Comparison of ENCODE assay signal across 1 cellular context in the genomic region with DNA sequence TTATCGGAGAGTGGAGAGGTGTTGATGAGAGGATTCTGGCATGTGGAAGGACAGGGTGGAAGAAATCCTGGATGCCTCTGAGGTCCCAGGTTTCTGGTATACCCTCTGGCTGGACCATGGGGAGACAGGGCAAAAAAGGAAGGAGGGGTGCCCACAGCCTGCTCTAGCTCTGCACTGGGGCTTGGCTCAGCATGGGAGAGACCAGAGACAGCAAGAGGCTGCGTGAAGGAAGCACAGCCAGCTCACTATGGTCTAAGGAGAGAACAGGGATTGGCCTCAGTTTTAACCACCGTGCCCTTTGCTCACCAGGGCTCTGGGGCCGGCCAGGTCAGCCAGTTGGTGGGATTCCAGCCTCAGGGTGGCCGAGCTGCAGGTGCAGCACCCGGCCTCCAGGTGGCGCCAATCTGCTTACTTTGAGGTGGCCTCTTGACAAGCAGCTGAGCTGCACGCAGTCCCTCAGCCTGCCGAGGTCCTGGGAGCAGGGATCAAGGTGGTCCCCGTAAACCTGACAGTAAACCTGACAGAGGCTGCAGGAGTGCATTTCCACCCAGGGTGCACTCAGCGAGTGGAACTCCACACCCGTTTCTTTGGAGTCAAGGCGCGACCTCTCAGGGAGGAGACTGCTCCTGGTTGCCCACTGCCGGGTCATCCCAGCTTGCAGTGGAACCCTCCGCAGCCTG.
TF ChIP-seq lines count a peak whose summit lies in the region.

No MANE protein-coding gene starts in this region.

TF ChIP-seq in HepG2, 621 proteins besides CTCF, POLR2A, EP300 and RAD21 (continued from another document and continues in another):
- TF ChIP-seq KLF13 (CRISPR knock-in tag; IDR thresholded peaks at IDR 0.05) (0 out of 2 replicates have a peak, but pooled peaks have one; percentile 37), ZNF672 (CRISPR knock-in tag; IDR thresholded peaks at IDR 0.05) (no peak), MIER3 (CRISPR knock-in tag; IDR thresholded peaks at IDR 0.05; ENCODE audit: borderline replicate concordance) (0 out of 2 replicates have a peak, but pooled peaks have one; percentile 49), CENPX (CRISPR knock-in tag; IDR thresholded peaks at IDR 0.05) (no peak), HOXA3 (CRISPR knock-in tag; IDR thresholded peaks at IDR 0.05) (peak; percentile 51; the same call in 1 of the 2 replicates), SOX13 (IDR thresholded peaks at IDR 0.05) (no peak), SOX13 (CRISPR knock-in tag; conservative IDR thresholded peaks at IDR 0.05 in 1 of 2, IDR thresholded peaks at IDR 0.05 in 1 of 2) (0 out of 4 replicates have a peak, but pooled peaks of 1 of the 2 experiments have one; percentile 22), RBM22 (optimal IDR thresholded peaks at IDR 0.05; ENCODE audit: low read length) (no peak), TGIF2 (CRISPR knock-in tag; IDR thresholded peaks at IDR 0.05) (peak; percentile 100), KDM4B (CRISPR knock-in tag; IDR thresholded peaks at IDR 0.05) (0 out of 2 replicates have a peak, but pooled peaks have one; percentile 42), ZNF572 (CRISPR knock-in tag; IDR thresholded peaks at IDR 0.05) (no peak), ZNF678 (CRISPR knock-in tag; IDR thresholded peaks at IDR 0.05) (no peak), MED1 (CRISPR knock-in tag; IDR thresholded peaks at IDR 0.05) (peak; percentile 30; the same call in 1 of the 2 replicates), ZNF44 (CRISPR knock-in tag; IDR thresholded peaks at IDR 0.05) (no peak), ZNF746 (CRISPR knock-in tag; IDR thresholded peaks at IDR 0.05) (0 out of 2 replicates have a peak, but pooled peaks have one; percentile 64), MAF1 (CRISPR knock-in tag; IDR thresholded peaks at IDR 0.05; ENCODE audit: borderline replicate concordance) (no peak), THYN1 (CRISPR knock-in tag; IDR thresholded peaks at IDR 0.05; ENCODE audit: borderline replicate concordance, low read depth) (no peak), NR3C1 (CRISPR knock-in tag; IDR thresholded peaks at IDR 0.05) (no peak), ZNF552 (CRISPR knock-in tag; IDR thresholded peaks at IDR 0.05; ENCODE audit: borderline replicate concordance) (no peak), ZNF354B (CRISPR knock-in tag; IDR thresholded peaks at IDR 0.05) (no peak), GPN1 (CRISPR knock-in tag; IDR thresholded peaks at IDR 0.05; ENCODE audit: borderline replicate concordance) (no peak), KLF11 (CRISPR knock-in tag; IDR thresholded peaks at IDR 0.05) (0 out of 2 replicates have a peak, but pooled peaks have one; percentile 56), ZNF780A (CRISPR knock-in tag; IDR thresholded peaks at IDR 0.05) (no peak), ZNF652 (CRISPR knock-in tag; IDR thresholded peaks at IDR 0.05; ENCODE audit: borderline replicate concordance, low read depth) (no peak), HCFC1 (IDR thresholded peaks at IDR 0.05; ENCODE audit: low read depth, low read length) (no peak), ISL2 (CRISPR knock-in tag; IDR thresholded peaks at IDR 0.05) (peak; percentile 40; the same call in 1 of the 2 replicates), SMAD3 (CRISPR knock-in tag; IDR thresholded peaks at IDR 0.05) (peak; percentile 55; the same call in 1 of the 2 replicates), ZFAT (CRISPR knock-in tag; conservative IDR thresholded peaks at IDR 0.05) (0 out of 2 replicates have a peak, but pooled peaks have one; percentile 38), HOXA9 (CRISPR knock-in tag; IDR thresholded peaks at IDR 0.05; ENCODE audit: borderline replicate concordance) (no peak), MAFG (CRISPR knock-in tag; IDR thresholded peaks at IDR 0.05) (no peak), SRSF4 (IDR thresholded peaks at IDR 0.05; ENCODE audit: low read depth, low read length, poor library complexity, severe bottlenecking) (no peak), ZNF264 (CRISPR knock-in tag; IDR thresholded peaks at IDR 0.05) (0 out of 2 replicates have a peak, but pooled peaks have one; percentile 37), ZNF775 (CRISPR knock-in tag; IDR thresholded peaks at IDR 0.05; ENCODE audit: borderline replicate concordance) (no peak), ZNF619 (CRISPR knock-in tag; IDR thresholded peaks at IDR 0.05) (no peak), NFE2L2 (IDR thresholded peaks at IDR 0.05; ENCODE audit: low read length) (no peak), ZNF543 (CRISPR knock-in tag; IDR thresholded peaks at IDR 0.05) (0 out of 2 replicates have a peak, but pooled peaks have one; percentile 24), MBNL3 (CRISPR knock-in tag; conservative IDR thresholded peaks at IDR 0.05) (no peak)
- TF ChIP-seq, protein P1, sequence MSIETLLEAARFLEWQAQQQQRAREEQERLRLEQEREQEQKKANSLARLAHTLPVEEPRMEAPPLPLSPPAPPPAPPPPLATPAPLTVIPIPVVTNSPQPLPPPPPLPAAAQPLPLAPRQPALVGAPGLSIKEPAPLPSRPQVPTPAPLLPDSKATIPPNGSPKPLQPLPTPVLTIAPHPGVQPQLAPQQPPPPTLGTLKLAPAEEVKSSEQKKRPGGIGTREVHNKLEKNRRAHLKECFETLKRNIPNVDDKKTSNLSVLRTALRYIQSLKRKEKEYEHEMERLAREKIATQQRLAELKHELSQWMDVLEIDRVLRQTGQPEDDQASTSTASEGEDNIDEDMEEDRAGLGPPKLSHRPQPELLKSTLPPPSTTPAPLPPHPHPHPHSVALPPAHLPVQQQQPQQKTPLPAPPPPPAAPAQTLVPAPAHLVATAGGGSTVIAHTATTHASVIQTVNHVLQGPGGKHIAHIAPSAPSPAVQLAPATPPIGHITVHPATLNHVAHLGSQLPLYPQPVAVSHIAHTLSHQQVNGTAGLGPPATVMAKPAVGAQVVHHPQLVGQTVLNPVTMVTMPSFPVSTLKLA (IDR thresholded peaks at IDR 0.05), result no peak
- TF ChIP-seq, protein P2, sequence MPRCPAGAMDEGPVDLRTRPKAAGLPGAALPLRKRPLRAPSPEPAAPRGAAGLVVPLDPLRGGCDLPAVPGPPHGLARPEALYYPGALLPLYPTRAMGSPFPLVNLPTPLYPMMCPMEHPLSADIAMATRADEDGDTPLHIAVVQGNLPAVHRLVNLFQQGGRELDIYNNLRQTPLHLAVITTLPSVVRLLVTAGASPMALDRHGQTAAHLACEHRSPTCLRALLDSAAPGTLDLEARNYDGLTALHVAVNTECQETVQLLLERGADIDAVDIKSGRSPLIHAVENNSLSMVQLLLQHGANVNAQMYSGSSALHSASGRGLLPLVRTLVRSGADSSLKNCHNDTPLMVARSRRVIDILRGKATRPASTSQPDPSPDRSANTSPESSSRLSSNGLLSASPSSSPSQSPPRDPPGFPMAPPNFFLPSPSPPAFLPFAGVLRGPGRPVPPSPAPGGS (CRISPR knock-in tag; IDR thresholded peaks at IDR 0.05), result peak; percentile 65; the same call in 1 of the 2 replicates
- TF ChIP-seq, protein P3, sequence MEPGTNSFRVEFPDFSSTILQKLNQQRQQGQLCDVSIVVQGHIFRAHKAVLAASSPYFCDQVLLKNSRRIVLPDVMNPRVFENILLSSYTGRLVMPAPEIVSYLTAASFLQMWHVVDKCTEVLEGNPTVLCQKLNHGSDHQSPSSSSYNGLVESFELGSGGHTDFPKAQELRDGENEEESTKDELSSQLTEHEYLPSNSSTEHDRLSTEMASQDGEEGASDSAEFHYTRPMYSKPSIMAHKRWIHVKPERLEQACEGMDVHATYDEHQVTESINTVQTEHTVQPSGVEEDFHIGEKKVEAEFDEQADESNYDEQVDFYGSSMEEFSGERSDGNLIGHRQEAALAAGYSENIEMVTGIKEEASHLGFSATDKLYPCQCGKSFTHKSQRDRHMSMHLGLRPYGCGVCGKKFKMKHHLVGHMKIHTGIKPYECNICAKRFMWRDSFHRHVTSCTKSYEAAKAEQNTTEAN (CRISPR knock-in tag; conservative IDR thresholded peaks at IDR 0.05), result peak; percentile 91
- TF ChIP-seq, protein P4, sequence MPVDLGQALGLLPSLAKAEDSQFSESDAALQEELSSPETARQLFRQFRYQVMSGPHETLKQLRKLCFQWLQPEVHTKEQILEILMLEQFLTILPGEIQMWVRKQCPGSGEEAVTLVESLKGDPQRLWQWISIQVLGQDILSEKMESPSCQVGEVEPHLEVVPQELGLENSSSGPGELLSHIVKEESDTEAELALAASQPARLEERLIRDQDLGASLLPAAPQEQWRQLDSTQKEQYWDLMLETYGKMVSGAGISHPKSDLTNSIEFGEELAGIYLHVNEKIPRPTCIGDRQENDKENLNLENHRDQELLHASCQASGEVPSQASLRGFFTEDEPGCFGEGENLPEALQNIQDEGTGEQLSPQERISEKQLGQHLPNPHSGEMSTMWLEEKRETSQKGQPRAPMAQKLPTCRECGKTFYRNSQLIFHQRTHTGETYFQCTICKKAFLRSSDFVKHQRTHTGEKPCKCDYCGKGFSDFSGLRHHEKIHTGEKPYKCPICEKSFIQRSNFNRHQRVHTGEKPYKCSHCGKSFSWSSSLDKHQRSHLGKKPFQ (CRISPR knock-in tag; IDR thresholded peaks at IDR 0.05; ENCODE audit: insufficient replicate concordance), result peak; percentile 72
- TF ChIP-seq, protein P5, sequence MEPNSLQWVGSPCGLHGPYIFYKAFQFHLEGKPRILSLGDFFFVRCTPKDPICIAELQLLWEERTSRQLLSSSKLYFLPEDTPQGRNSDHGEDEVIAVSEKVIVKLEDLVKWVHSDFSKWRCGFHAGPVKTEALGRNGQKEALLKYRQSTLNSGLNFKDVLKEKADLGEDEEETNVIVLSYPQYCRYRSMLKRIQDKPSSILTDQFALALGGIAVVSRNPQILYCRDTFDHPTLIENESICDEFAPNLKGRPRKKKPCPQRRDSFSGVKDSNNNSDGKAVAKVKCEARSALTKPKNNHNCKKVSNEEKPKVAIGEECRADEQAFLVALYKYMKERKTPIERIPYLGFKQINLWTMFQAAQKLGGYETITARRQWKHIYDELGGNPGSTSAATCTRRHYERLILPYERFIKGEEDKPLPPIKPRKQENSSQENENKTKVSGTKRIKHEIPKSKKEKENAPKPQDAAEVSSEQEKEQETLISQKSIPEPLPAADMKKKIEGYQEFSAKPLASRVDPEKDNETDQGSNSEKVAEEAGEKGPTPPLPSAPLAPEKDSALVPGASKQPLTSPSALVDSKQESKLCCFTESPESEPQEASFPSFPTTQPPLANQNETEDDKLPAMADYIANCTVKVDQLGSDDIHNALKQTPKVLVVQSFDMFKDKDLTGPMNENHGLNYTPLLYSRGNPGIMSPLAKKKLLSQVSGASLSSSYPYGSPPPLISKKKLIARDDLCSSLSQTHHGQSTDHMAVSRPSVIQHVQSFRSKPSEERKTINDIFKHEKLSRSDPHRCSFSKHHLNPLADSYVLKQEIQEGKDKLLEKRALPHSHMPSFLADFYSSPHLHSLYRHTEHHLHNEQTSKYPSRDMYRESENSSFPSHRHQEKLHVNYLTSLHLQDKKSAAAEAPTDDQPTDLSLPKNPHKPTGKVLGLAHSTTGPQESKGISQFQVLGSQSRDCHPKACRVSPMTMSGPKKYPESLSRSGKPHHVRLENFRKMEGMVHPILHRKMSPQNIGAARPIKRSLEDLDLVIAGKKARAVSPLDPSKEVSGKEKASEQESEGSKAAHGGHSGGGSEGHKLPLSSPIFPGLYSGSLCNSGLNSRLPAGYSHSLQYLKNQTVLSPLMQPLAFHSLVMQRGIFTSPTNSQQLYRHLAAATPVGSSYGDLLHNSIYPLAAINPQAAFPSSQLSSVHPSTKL (CRISPR knock-in tag; IDR thresholded peaks at IDR 0.05), result peak; percentile 61
- TF ChIP-seq, protein P6, sequence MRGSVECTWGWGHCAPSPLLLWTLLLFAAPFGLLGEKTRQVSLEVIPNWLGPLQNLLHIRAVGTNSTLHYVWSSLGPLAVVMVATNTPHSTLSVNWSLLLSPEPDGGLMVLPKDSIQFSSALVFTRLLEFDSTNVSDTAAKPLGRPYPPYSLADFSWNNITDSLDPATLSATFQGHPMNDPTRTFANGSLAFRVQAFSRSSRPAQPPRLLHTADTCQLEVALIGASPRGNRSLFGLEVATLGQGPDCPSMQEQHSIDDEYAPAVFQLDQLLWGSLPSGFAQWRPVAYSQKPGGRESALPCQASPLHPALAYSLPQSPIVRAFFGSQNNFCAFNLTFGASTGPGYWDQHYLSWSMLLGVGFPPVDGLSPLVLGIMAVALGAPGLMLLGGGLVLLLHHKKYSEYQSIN (CRISPR knock-in tag; IDR thresholded peaks at IDR 0.05; ENCODE audit: borderline replicate concordance), result no peak
- TF ChIP-seq, protein P7, sequence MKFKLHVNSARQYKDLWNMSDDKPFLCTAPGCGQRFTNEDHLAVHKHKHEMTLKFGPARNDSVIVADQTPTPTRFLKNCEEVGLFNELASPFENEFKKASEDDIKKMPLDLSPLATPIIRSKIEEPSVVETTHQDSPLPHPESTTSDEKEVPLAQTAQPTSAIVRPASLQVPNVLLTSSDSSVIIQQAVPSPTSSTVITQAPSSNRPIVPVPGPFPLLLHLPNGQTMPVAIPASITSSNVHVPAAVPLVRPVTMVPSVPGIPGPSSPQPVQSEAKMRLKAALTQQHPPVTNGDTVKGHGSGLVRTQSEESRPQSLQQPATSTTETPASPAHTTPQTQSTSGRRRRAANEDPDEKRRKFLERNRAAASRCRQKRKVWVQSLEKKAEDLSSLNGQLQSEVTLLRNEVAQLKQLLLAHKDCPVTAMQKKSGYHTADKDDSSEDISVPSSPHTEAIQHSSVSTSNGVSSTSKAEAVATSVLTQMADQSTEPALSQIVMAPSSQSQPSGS (CRISPR knock-in tag; IDR thresholded peaks at IDR 0.05), result 0 out of 2 replicates have a peak, but pooled peaks have one; percentile 43
- TF ChIP-seq, protein P8, sequence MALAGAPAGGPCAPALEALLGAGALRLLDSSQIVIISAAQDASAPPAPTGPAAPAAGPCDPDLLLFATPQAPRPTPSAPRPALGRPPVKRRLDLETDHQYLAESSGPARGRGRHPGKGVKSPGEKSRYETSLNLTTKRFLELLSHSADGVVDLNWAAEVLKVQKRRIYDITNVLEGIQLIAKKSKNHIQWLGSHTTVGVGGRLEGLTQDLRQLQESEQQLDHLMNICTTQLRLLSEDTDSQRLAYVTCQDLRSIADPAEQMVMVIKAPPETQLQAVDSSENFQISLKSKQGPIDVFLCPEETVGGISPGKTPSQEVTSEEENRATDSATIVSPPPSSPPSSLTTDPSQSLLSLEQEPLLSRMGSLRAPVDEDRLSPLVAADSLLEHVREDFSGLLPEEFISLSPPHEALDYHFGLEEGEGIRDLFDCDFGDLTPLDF (CRISPR knock-in tag; IDR thresholded peaks at IDR 0.05), result no peak
- TF ChIP-seq, protein P9, sequence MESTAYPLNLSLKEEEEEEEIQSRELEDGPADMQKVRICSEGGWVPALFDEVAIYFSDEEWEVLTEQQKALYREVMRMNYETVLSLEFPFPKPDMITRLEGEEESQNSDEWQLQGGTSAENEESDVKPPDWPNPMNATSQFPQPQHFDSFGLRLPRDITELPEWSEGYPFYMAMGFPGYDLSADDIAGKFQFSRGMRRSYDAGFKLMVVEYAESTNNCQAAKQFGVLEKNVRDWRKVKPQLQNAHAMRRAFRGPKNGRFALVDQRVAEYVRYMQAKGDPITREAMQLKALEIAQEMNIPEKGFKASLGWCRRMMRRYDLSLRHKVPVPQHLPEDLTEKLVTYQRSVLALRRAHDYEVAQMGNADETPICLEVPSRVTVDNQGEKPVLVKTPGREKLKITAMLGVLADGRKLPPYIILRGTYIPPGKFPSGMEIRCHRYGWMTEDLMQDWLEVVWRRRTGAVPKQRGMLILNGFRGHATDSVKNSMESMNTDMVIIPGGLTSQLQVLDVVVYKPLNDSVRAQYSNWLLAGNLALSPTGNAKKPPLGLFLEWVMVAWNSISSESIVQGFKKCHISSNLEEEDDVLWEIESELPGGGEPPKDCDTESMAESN (CRISPR knock-in tag; conservative IDR thresholded peaks at IDR 0.05), result 0 out of 2 replicates have a peak, but pooled peaks have one; percentile 38
- TF ChIP-seq, protein P10, sequence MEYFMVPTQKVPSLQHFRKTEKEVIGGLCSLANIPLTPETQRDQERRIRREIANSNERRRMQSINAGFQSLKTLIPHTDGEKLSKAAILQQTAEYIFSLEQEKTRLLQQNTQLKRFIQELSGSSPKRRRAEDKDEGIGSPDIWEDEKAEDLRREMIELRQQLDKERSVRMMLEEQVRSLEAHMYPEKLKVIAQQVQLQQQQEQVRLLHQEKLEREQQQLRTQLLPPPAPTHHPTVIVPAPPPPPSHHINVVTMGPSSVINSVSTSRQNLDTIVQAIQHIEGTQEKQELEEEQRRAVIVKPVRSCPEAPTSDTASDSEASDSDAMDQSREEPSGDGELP (IDR thresholded peaks at IDR 0.05; ENCODE audit: borderline replicate concordance, low read depth), result peak; percentile 94; the same call in 1 of the 2 replicates
